In genomic region chr12:24991209-24992049, GRCh38 we compare ENCODE assay signal across 8 cellular contexts. TPM values are rescaled to one million over a fixed set of nuclear protein-coding genes. Genes with fewer than 3 reads are reported as not detected.
DNase-seq lines count a peak whose midpoint lies in the region; ATAC-seq, FAIRE-seq and TF ChIP-seq lines count a peak whose summit lies in the region.

No MANE protein-coding gene starts in this region.

- no peaks in the 10 kb centered on the region for H3K9me3 Mint-ChIP-seq in activated CD4-positive, alpha-beta T cell treated with anti-CD3 and anti-CD28 coated beads, Interleukin-2, amount 10 ng/mL, durations not matched to agents 7 days and 5 days

- WGBS in ovary, 3 donors = 31 to 35% (median 34%) methylated on average over 9 of the region's 9 CpGs

- H3K4me1 Mint-ChIP-seq in activated CD4-positive, alpha-beta T cell treated with anti-CD3 and anti-CD28 coated beads, Interleukin-2, amount 10 ng/mL, durations not matched to agents 7 days and 5 days = no peaks in the 10 kb centered on the region

- peak; percentile 96 for FAIRE-seq in TTC549 (lab: Jason Lieb, UNC)

- no peaks in the 10 kb centered on the region for H3K9me3 ChIP-seq in ovary

- peak in 2 of 3 donors; percentile 40 to 68 for TF ChIP-seq CTCF in ovary (IDR thresholded peaks at IDR 0.05)

- no peak overlapping the region for H3K4me3 Mint-ChIP-seq in activated CD4-positive, alpha-beta T cell treated with anti-CD3 and anti-CD28 coated beads, Interleukin-2, amount 10 ng/mL, durations not matched to agents 7 days and 5 days

- CTCF ChIA-PET in activated CD4-positive, alpha-beta T cell treated with anti-CD3 and anti-CD28 coated beads, Interleukin-2, amount 10 ng/mL, durations not matched to agents 7 days and 5 days (lab: Charles Lee) = interaction anchor here (0.6 to 2.1 kb wide), 10 partner anchors 9 to 501 kb away, joined by 3 to 11 read pairs (median 3); no protein-coding TSS in a partner anchor

- H3K4me3 ChIP-seq in ovary = no peak overlapping the region

- no peak overlapping the region for H3K27ac ChIP-seq in ovary

- DNase-seq in activated CD4-positive, alpha-beta T cell treated with anti-CD3 and anti-CD28 coated beads, Interleukin-2, amount 10 ng/mL, durations not matched to agents 7 days and 5 days = peak; percentile 41
- DNase-seq in activated CD4-positive, alpha-beta T cell treated with anti-CD3 and anti-CD28 coated beads, Interleukin-2, amount 50 U/mL, for 1 hour = no peak
- DNase-seq in NCI-H2081 (lab: John Stamatoyannopoulos, UW) (peak; percentile 57 to 73), foreskin melanocyte (peak; percentile 47), ovary (no peak)

- H3K27me3 Mint-ChIP-seq in activated CD4-positive, alpha-beta T cell treated with anti-CD3 and anti-CD28 coated beads, Interleukin-2, amount 10 ng/mL, durations not matched to agents 7 days and 5 days = peaks cover 1% of the 10 kb centered on the region

- intact Hi-C loops in ovary (cut with DNase I) = loop anchor here in 2 of 4 donors (5.0 to 10.0 kb wide), 2 partner anchors 141 to 143 kb away; no protein-coding TSS in a partner anchor

- TF ChIP-seq EP300 in ovary (IDR thresholded peaks at IDR 0.05) = no peak

- TF ChIP-seq POLR2A in ovary (IDR thresholded peaks at IDR 0.05) = no peak

- no peaks in the 10 kb centered on the region for H3K4me1 ChIP-seq in ovary (ENCODE audit: insufficient read depth)

- ATAC-seq in HG02759 (IDR thresholded peaks at IDR 0.05; ENCODE audit: unreplicated experiment) = peak; percentile 56
- no peak for ATAC-seq in HG02623 (IDR thresholded peaks at IDR 0.05; ENCODE audit: unreplicated experiment)

- no peaks in the 10 kb centered on the region for H3K36me3 Mint-ChIP-seq in activated CD4-positive, alpha-beta T cell treated with anti-CD3 and anti-CD28 coated beads, Interleukin-2, amount 10 ng/mL, durations not matched to agents 7 days and 5 days (ENCODE audit: low read depth)

- POLR2A ChIA-PET in activated CD4-positive, alpha-beta T cell treated with anti-CD3 and anti-CD28 coated beads, Interleukin-2, amount 10 ng/mL, durations not matched to agents 7 days and 5 days (lab: Charles Lee) = no interaction called here

- H3K36me3 ChIP-seq in ovary = no peaks in the 10 kb centered on the region

- H3K27ac Mint-ChIP-seq in activated CD4-positive, alpha-beta T cell treated with anti-CD3 and anti-CD28 coated beads, Interleukin-2, amount 10 ng/mL, durations not matched to agents 7 days and 5 days = no peak overlapping the region

- no peaks in the 10 kb centered on the region for H3K27me3 ChIP-seq in ovary

RNA-seq across cellular contexts. Expression of gene BCAT1, which starts 42.5 kb away (rescaled TPM):
- total RNA-seq in activated CD4-positive, alpha-beta T cell treated with anti-CD3 and anti-CD28 coated beads, Interleukin-2, amount 10 ng/mL, durations not matched to agents 7 days and 5 days = 1 to 10 TPM; 6.9 to 7.3 TPM
- 100 to 1,000 TPM in 1 of 7 donors, 10 to 100 TPM in 6; 14.9 to 106 (median 36.2) TPM for total RNA-seq in ovary
- 10 to 100 TPM; 12.0 to 18.3 TPM for polyA plus RNA-seq in ovary

Comparison
In these comparisons a context has a peak if more than half of its experiments do, and no peak if none do; other contexts are left out.
1. DNase-seq: peak in activated CD4-positive, alpha-beta T cell treated with anti-CD3 and anti-CD28 coated beads, Interleukin-2, amount 10 ng/mL, durations not matched to agents 7 days and 5 days (single experiment), NCI-H2081 (2 of 2) and foreskin melanocyte (single experiment); none in activated CD4-positive, alpha-beta T cell treated with anti-CD3 and anti-CD28 coated beads, Interleukin-2, amount 50 U/mL, for 1 hour (single experiment) and ovary (0 of 5).